1 cellular context compared by ENCODE assay signal in the genomic region with DNA sequence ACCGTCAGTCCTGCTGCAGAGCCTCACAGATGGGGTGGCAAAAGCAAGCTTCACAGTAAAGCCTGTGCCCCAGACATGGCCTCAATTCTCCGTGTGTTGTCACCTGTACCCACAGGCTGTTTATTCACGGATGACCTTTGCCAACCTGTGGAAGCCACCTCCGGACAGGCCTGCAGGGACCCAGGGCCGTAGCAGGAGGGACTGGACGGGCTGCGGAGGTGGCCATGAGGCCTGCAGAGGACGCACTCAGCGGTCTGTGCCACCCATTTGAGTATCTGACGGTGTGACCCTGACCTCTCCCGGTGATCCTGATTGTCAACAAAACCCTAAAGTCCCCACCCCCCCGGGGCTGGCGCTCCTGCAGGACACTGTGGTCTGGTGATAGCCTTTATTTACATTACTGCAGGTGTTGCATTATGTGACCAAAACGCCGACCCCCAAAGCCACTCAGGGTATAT.
TF ChIP-seq lines count a peak whose summit lies in the region.

No MANE protein-coding gene starts in this region.

TF ChIP-seq in HepG2, 621 proteins besides CTCF, POLR2A, EP300 and RAD21 (continued from another document and continues in another):
- no peak for TF ChIP-seq USF2 (IDR thresholded peaks at IDR 0.05; ENCODE audit: low read depth, low read length)
- TF ChIP-seq USF2 (CRISPR knock-in tag; IDR thresholded peaks at IDR 0.05; ENCODE audit: borderline replicate concordance) = no peak
- peak; percentile 84 for TF ChIP-seq SALL1 (CRISPR knock-in tag; IDR thresholded peaks at IDR 0.05)
- TF ChIP-seq KIAA2018 (CRISPR knock-in tag; IDR thresholded peaks at IDR 0.05; ENCODE audit: borderline replicate concordance) = no peak
- TF ChIP-seq ZFP62 (CRISPR knock-in tag; IDR thresholded peaks at IDR 0.05) = no peak
- TF ChIP-seq ZNF101 (CRISPR knock-in tag; IDR thresholded peaks at IDR 0.05; ENCODE audit: borderline replicate concordance, low read depth) = 0 out of 2 replicates have a peak, but pooled peaks have one; percentile 28
- TF ChIP-seq ZNF331 (CRISPR knock-in tag; IDR thresholded peaks at IDR 0.05) = peak; percentile 67
- peak; percentile 94 for TF ChIP-seq FOXP4 (CRISPR knock-in tag; IDR thresholded peaks at IDR 0.05)
- TF ChIP-seq AKAP8 (CRISPR knock-in tag; IDR thresholded peaks at IDR 0.05) = no peak; the same call in 1 of the 2 replicates
- no peak; the same call in 1 of the 2 replicates for TF ChIP-seq ZNF564 (CRISPR knock-in tag; IDR thresholded peaks at IDR 0.05)
- TF ChIP-seq, protein P1, sequence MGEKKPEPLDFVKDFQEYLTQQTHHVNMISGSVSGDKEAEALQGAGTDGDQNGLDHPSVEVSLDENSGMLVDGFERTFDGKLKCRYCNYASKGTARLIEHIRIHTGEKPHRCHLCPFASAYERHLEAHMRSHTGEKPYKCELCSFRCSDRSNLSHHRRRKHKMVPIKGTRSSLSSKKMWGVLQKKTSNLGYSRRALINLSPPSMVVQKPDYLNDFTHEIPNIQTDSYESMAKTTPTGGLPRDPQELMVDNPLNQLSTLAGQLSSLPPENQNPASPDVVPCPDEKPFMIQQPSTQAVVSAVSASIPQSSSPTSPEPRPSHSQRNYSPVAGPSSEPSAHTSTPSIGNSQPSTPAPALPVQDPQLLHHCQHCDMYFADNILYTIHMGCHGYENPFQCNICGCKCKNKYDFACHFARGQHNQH (CRISPR knock-in tag; IDR thresholded peaks at IDR 0.05) = peak; percentile 83; the same call in 1 of the 2 replicates
- TF ChIP-seq ZBTB40 (IDR thresholded peaks at IDR 0.05) = no peak
- no peak for TF ChIP-seq ZBTB40 (CRISPR knock-in tag; IDR thresholded peaks at IDR 0.05)
- TF ChIP-seq ZNF639 (CRISPR knock-in tag; conservative IDR thresholded peaks at IDR 0.05) = peak; percentile 95
- peak; percentile 36 for TF ChIP-seq AGO1 (IDR thresholded peaks at IDR 0.05; ENCODE audit: low read depth, low read length, poor library complexity, severe bottlenecking)
- TF ChIP-seq, protein P2, sequence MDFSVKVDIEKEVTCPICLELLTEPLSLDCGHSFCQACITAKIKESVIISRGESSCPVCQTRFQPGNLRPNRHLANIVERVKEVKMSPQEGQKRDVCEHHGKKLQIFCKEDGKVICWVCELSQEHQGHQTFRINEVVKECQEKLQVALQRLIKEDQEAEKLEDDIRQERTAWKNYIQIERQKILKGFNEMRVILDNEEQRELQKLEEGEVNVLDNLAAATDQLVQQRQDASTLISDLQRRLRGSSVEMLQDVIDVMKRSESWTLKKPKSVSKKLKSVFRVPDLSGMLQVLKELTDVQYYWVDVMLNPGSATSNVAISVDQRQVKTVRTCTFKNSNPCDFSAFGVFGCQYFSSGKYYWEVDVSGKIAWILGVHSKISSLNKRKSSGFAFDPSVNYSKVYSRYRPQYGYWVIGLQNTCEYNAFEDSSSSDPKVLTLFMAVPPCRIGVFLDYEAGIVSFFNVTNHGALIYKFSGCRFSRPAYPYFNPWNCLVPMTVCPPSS (IDR thresholded peaks at IDR 0.05) = no peak
- no peak for TF ChIP-seq ZNF354B (CRISPR knock-in tag; IDR thresholded peaks at IDR 0.05)
- no peak for TF ChIP-seq HOXA7 (CRISPR knock-in tag; IDR thresholded peaks at IDR 0.05)
- TF ChIP-seq ZNF569 (CRISPR knock-in tag; IDR thresholded peaks at IDR 0.05; ENCODE audit: borderline replicate concordance) = no peak
- no peak for TF ChIP-seq RFX3 (CRISPR knock-in tag; IDR thresholded peaks at IDR 0.05)
- TF ChIP-seq, protein P3, sequence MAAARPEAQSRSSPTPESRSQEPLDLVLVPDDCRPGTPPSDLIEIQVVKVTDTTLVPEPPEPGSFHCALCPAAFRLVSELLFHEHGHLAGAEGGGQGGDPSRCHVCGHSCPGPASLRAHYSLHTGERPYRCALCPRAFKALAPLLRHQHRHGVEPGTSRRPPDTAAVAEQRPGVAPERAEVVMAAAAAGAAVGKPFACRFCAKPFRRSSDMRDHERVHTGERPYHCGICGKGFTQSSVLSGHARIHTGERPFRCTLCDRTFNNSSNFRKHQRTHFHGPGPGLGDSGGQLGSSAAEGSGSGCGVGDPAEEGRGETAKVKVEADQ (CRISPR knock-in tag; IDR thresholded peaks at IDR 0.05; ENCODE audit: borderline replicate concordance) = peak; percentile 62; the same call in 1 of the 2 replicates
- TF ChIP-seq ZNF790 (CRISPR knock-in tag; IDR thresholded peaks at IDR 0.05; ENCODE audit: borderline replicate concordance) = no peak
